Comparison of ENCODE assay signal across 8 cellular contexts in the genomic region with DNA sequence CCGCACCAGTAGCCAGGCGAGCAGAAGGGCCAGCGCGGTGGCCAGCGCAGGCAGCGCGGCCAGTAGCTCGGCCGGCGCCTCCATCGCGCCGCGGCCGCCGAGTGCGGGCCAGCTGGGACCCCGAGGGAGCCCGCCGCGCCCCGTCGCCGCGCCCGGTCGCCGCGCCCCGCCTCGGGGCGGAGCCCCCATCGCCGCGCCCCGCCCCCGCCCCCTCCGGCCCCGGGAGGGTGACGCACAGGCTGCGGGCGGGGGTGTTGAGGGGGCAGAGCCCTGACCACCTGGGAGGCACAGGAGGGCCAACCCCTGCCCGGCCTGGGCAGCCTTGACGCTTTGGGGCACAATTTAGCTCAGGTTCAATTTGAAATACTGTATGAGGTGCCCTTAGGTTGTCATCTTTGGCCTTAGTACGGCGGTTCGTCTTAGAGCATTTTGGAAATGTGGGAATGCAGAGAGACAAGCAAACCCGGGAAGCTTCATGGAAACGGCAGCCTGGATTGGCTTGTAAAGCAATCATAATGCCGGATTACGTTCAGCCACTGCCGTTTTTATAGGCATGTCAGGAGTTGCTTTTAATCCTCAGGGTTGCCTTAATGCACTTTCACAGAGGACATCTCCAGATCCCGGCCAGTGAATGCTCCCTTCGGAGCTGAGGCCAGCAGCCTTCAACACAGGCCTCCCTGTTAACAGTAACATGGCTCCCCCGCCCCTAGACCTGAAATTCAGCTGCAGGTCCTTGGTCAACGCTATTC. TPM values are rescaled to one million over a fixed set of nuclear protein-coding genes. Genes with fewer than 3 reads are reported as not detected.
DNase-seq lines count a peak whose midpoint lies in the region; ATAC-seq and TF ChIP-seq lines count a peak whose summit lies in the region.

Gene MXRA7 (minus strand): TSS at position 103 of the 749 bp plus-strand sequence. CDS start 19 bp downstream, at position 84.

- peaks cover 3% of the 10 kb centered on the region; the same call in 1 of the 2 replicates for H3F3A ChIP-seq in Loucy (ENCODE audit: low read depth)

- peak within 1 kb of the TSS; percentile 87 for H3K4me2 ChIP-seq in Loucy (ENCODE audit: low read depth, low read length, poor library complexity, severe bottlenecking)

- ATAC-seq in HG03097 (IDR thresholded peaks at IDR 0.05; ENCODE audit: low FRiP score, unreplicated experiment) (no peak), GM18861 (IDR thresholded peaks at IDR 0.05; ENCODE audit: unreplicated experiment) (no peak)

- H3K79me2 ChIP-seq in Loucy (ENCODE audit: insufficient read depth, low read length): peaks cover 9% of the 10 kb centered on the region; the same call in 1 of the 2 replicates

- H3K36me3 ChIP-seq in ES-I3 (ENCODE audit: insufficient read depth, low read length) (no peaks in the 10 kb centered on the region), Loucy (ENCODE audit: insufficient read depth, low read length) (peaks cover 16% of the 10 kb centered on the region; the same call in 1 of the 2 replicates), skeletal muscle tissue (ENCODE audit: control insufficient read depth in 3 of 3, insufficient read depth in 3 of 3, low read length in 3 of 3) (peaks cover 23 to 27% (median 24%) of the 10 kb centered on the region in 3 donors)

- H3K9ac ChIP-seq in ES-I3 (ENCODE audit: low read depth, low read length): peak within 1 kb of the TSS; percentile 65
- H3K9ac ChIP-seq in Loucy (ENCODE audit: low read depth, low read length, poor library complexity, severe bottlenecking): peak within 1 kb of the TSS; percentile 52
- H3K9ac ChIP-seq in skeletal muscle tissue (ENCODE audit: low read depth in 1 of 3, low read length in 3 of 3): peak within 1 kb of the TSS; percentile 81 to 89 (median 85)

- no peaks in the 10 kb centered on the region for H3K9me2 ChIP-seq in Loucy (replicated peaks; ENCODE audit: low read depth, low read length)

- H3K9me3 ChIP-seq in ES-I3 (ENCODE audit: control insufficient read depth, insufficient read depth, low read length) (no peaks in the 10 kb centered on the region), Loucy (ENCODE audit: insufficient read depth, low read depth, low read length) (no peaks in the 10 kb centered on the region), skeletal muscle tissue (ENCODE audit: control insufficient read depth in 3 of 3, low read length in 3 of 3) (no peaks in the 10 kb centered on the region)

- peak within 1 kb of the TSS; percentile 69 for H3K4me3 ChIP-seq in Loucy (ENCODE audit: low read length, poor library complexity, severe bottlenecking)
- H3K4me3 ChIP-seq in skeletal muscle tissue (ENCODE audit: low read length in 3 of 3): peak within 1 kb of the TSS; percentile 77 to 85 (median 83)

- peak within 1 kb of the TSS; percentile 83 for H3K27ac ChIP-seq in skeletal muscle tissue (ENCODE audit: low read depth, low read length)

- peak; percentile 8 to 23 (median 18) for DNase-seq in activated CD4-positive, CD25-positive, alpha-beta regulatory T cell (lab: John Stamatoyannopoulos, UW)
- DNase-seq in cerebellar cortex (ENCODE audit: low spot score) (peak; percentile 75), iris pigment epithelial cell (ENCODE audit: low read depth) (peak; percentile 69)

- H3K27me3 ChIP-seq in Loucy (ENCODE audit: insufficient read depth, low read length, poor library complexity, severe bottlenecking) (no peaks in the 10 kb centered on the region), skeletal muscle tissue (ENCODE audit: control insufficient read depth in 3 of 3, insufficient read depth in 3 of 3, low read length in 3 of 3) (no peaks in the 10 kb centered on the region)

- peak within 1 kb of the TSS; percentile 69; the same call in 1 of the 2 replicates for H2AFZ ChIP-seq in Loucy (ENCODE audit: low read length)

- H4K20me1 ChIP-seq in Loucy (ENCODE audit: insufficient read depth, low read length, poor library complexity, severe bottlenecking): no peaks in the 10 kb centered on the region

- no peak for TF ChIP-seq CTCF in Loucy (conservative IDR thresholded peaks at IDR 0.05; ENCODE audit: low read length)

- H3K4me1 ChIP-seq in ES-I3 (ENCODE audit: insufficient read depth, low read length) (peaks cover 26% of the 10 kb centered on the region), Loucy (ENCODE audit: insufficient read depth, low read length, poor library complexity, severe bottlenecking) (peaks cover 37% of the 10 kb centered on the region), skeletal muscle tissue (ENCODE audit: control insufficient read depth in 3 of 3, insufficient read depth in 3 of 3, low read length in 3 of 3) (peaks cover 35 to 60% (median 43%) of the 10 kb centered on the region in 3 donors)

RNA-seq across cellular contexts. Expression of gene MXRA7, which starts in this region (rescaled TPM):
- total RNA-seq in skeletal muscle tissue: 75.7 TPM

Comparison
In these comparisons a context has a peak if more than half of its experiments do, and no peak if none do; other contexts are left out.
1. DNase-seq: peak in every context shown above with its lines; median percentile 75 in cerebellar cortex; 69 in iris pigment epithelial cell; 18 in activated CD4-positive, CD25-positive, alpha-beta regulatory T cell.